ENCODE assay signal across 19 cellular contexts in the genomic region with DNA sequence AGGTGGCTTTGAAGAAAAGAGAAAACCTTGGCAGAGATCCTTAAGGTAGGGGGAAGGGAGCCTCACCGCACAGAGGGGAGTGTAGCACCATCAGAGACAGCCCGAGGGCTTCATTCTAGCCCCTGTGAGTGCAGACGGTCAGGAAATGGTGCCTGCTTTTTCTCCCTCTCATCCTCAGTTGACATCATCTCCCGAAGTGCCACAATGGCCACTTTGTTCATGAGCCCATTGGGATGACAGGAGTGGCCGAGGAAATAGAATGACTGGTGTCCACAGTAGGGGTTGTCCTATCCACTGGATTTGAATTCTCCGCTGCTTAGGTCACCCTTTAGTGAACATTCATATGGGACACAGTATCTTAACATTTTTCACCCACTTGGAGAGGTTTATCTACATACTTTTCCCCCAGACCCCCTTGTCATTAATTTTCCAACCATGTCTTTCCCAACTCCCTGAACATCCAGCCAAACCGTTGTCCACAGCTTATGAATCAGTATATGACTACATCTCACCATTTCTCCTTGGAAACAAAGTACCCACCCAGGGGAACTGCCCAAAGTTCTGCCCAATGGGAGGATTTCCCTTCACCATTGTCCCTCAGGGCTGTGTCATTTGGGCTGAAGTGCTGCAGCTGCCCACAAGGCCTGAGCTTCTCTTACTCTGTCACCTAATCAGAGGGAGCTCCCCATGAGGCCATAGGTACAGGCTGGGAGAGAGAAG.
DNase-seq lines count a peak whose midpoint lies in the region; ATAC-seq and TF ChIP-seq lines count a peak whose summit lies in the region.
"Had no signal": no experiment of that assay in that cellular context is flagged by ENCODE, and none has a peak within 500 bp of the region (broad histone marks: within the 10 kb centered on the region; RNA-seq: fewer than 3 reads in every experiment).

No MANE protein-coding gene starts in this region.

- CTCF ChIA-PET in activated CD8-positive, alpha-beta memory T cell treated with anti-CD3 and anti-CD28 coated beads, Interleukin-2, amount 10 ng/mL, durations not matched to agents 7 days and 5 days (lab: Charles Lee) = no interaction called here

- H3K79me2 ChIP-seq in Karpas-422 (ENCODE audit: low read length) = no peaks in the 10 kb centered on the region

- no peaks in the 10 kb centered on the region; the same call in 1 of the 2 replicates for H4K20me1 ChIP-seq in Karpas-422 (ENCODE audit: insufficient read depth, low read depth, low read length)

- H3K9me2 ChIP-seq in Karpas-422 (replicated peaks; ENCODE audit: insufficient read depth, low read length) = no peaks in the 10 kb centered on the region

- H3K4me1 Mint-ChIP-seq in activated CD8-positive, alpha-beta memory T cell treated with anti-CD3 and anti-CD28 coated beads, Interleukin-2, amount 10 ng/mL, durations not matched to agents 7 days and 5 days = no peaks in the 10 kb centered on the region

- H3K9ac ChIP-seq in Karpas-422 (ENCODE audit: low read length) = no peak overlapping the region

- no peak overlapping the region for H3K4me2 ChIP-seq in Karpas-422 (ENCODE audit: low read depth, low read length, poor library complexity, severe bottlenecking)

- peaks cover 3% of the 10 kb centered on the region; the same call in 1 of the 2 replicates for H3K4me1 ChIP-seq in Karpas-422 (ENCODE audit: low read length)
- H3K4me1 ChIP-seq: uterus had no signal

- peaks cover 2% of the 10 kb centered on the region for H3K27me3 Mint-ChIP-seq in activated CD8-positive, alpha-beta memory T cell treated with anti-CD3 and anti-CD28 coated beads, Interleukin-2, amount 10 ng/mL, durations not matched to agents 7 days and 5 days

- no peak overlapping the region for H3K27ac Mint-ChIP-seq in activated CD8-positive, alpha-beta memory T cell treated with anti-CD3 and anti-CD28 coated beads, Interleukin-2, amount 10 ng/mL, durations not matched to agents 7 days and 5 days
- H3K27ac Mint-ChIP-seq: CD4-positive, alpha-beta T cell; nephron progenitor cell had no signal

- no peaks in the 10 kb centered on the region for H3K9me3 Mint-ChIP-seq in activated CD8-positive, alpha-beta memory T cell treated with anti-CD3 and anti-CD28 coated beads, Interleukin-2, amount 10 ng/mL, durations not matched to agents 7 days and 5 days (ENCODE audit: low read depth)
- H3K9me3 Mint-ChIP-seq: CD4-positive, alpha-beta T cell; nephron progenitor cell had no signal

- peak overlapping the region; percentile 59 for H3K27ac ChIP-seq in temporal lobe (ENCODE audit: low read depth, low read length)
- no peak overlapping the region for H3K27ac ChIP-seq in Karpas-422 (ENCODE audit: low read length)
- H3K27ac ChIP-seq: heart right ventricle, uterus had no signal

- no peak overlapping the region for H3K4me3 ChIP-seq in cardiac fibroblast (replicated peaks in 1 of 2; ENCODE audit: low read depth in 2 of 2, low read length in 2 of 2)
- H3K4me3 ChIP-seq in Karpas-422 (ENCODE audit: low read length) = no peak overlapping the region
- H3K4me3 ChIP-seq: heart right ventricle, uterus had no signal

- peak; percentile 25 for DNase-seq in activated CD8-positive, alpha-beta memory T cell treated with anti-CD3 and anti-CD28 coated beads, Interleukin-2, amount 10 ng/mL, durations not matched to agents 7 days and 5 days
- DNase-seq in activated CD8-positive, alpha-beta memory T cell treated with anti-CD3 and anti-CD28 coated beads, Interleukin-2, amount 50 U/mL, for 48 hours = no peak
- peak; percentile 48 to 67 for DNase-seq in cardiac fibroblast (ENCODE audit: low read depth in 2 of 2)
- DNase-seq in islet precursor cell = peak; percentile 89
- DNase-seq in retina = no peak
- DNase-seq in Karpas-422 = no peak
- DNase-seq in amniotic stem cell (lab: John Stamatoyannopoulos, UW) = no peak
- DNase-seq: ACHN; activated CD4-positive, CD25-positive, alpha-beta regulatory T cell; activated gamma-delta T cell treated with Interleukin-2 at 50 U/mL for 16 hours; CD4-positive, alpha-beta T cell; DMS79 treated with DMSO at 0.1 percent for 48 hours; heart right ventricle; mesenchymal stem cell; nephron progenitor cell; NK-92 treated with Interleukin-12 subunit alpha and Interleukin-12 subunit beta, amount 100 ng/mL, for 24 hours; stimulated activated naive CD8-positive, alpha-beta T cell treated with anti-CD3 and anti-CD28 coated beads, Interleukin-15, Interleukin-2, amounts not matched to agents 100 U/mL and 50 U/mL, for 24 hours; uterus had no signal

- TF ChIP-seq CTCF in cardiac fibroblast (IDR thresholded peaks at IDR 0.05; ENCODE audit: low read depth, low read length) = no peak

- H3K36me3 Mint-ChIP-seq in activated CD8-positive, alpha-beta memory T cell treated with anti-CD3 and anti-CD28 coated beads, Interleukin-2, amount 10 ng/mL, durations not matched to agents 7 days and 5 days = no peaks in the 10 kb centered on the region

- no peaks in the 10 kb centered on the region for H3K9me3 ChIP-seq in Karpas-422 (ENCODE audit: low read length)
- H3K9me3 ChIP-seq: heart right ventricle, uterus had no signal

- no peaks in the 10 kb centered on the region for H3K27me3 ChIP-seq in Karpas-422 (ENCODE audit: low read length)
- H3K27me3 ChIP-seq: heart right ventricle, uterus had no signal

- no peak overlapping the region for H2AFZ ChIP-seq in Karpas-422 (ENCODE audit: low read length)

- no peak overlapping the region for H3K4me3 Mint-ChIP-seq in activated CD8-positive, alpha-beta memory T cell treated with anti-CD3 and anti-CD28 coated beads, Interleukin-2, amount 10 ng/mL, durations not matched to agents 7 days and 5 days
- H3K4me3 Mint-ChIP-seq: CD4-positive, alpha-beta T cell; nephron progenitor cell had no signal

- no peaks in the 10 kb centered on the region for H3K36me3 ChIP-seq in Karpas-422 (ENCODE audit: insufficient read depth, low read length)
- H3K36me3 ChIP-seq: uterus had no signal

- ATAC-seq in activated CD8-positive, alpha-beta memory T cell treated with anti-CD3 and anti-CD28 coated beads, Interleukin-2, amount 10 ng/mL, durations not matched to agents 7 days and 5 days = no peak
- ATAC-seq: heart right ventricle; stimulated activated naive CD8-positive, alpha-beta T cell treated with anti-CD3 and anti-CD28 coated beads, Interleukin-15, Interleukin-2, amounts not matched to agents 100 U/mL and 50 U/mL, for 24 hours had no signal

Comparison
In these comparisons a context has a peak if more than half of its experiments do, and no peak if none do; other contexts are left out.
1. DNase-seq: peak in activated CD8-positive, alpha-beta memory T cell treated with anti-CD3 and anti-CD28 coated beads, Interleukin-2, amount 10 ng/mL, durations not matched to agents 7 days and 5 days (single experiment), cardiac fibroblast (2 of 2) and islet precursor cell (single experiment); none in activated CD8-positive, alpha-beta memory T cell treated with anti-CD3 and anti-CD28 coated beads, Interleukin-2, amount 50 U/mL, for 48 hours (single experiment), retina (single experiment), Karpas-422 (single experiment) and amniotic stem cell (single experiment).